Comparison of ENCODE assay signal across 1 cellular context in genomic region chr1:20446796-20447195, GRCh38.
A peak's percentile ranks its signal among the peaks of the same experiment; 100 is the strongest.
TF ChIP-seq lines count a peak whose summit lies in the region.

No MANE protein-coding gene starts in this region.

TF ChIP-seq in H1, 55 proteins besides CTCF, POLR2A, EP300 and RAD21:
- TF ChIP-seq KDM1A (IDR thresholded peaks at IDR 0.05; ENCODE audit: borderline replicate concordance, low read length) (0 out of 2 replicates have a peak, but pooled peaks have one; percentile 23), NANOG (IDR thresholded peaks at IDR 0.05; ENCODE audit: insufficient read depth, low read depth, low read length, poor library complexity, severe bottlenecking) (no peak), PHF8 (conservative IDR thresholded peaks at IDR 0.05; ENCODE audit: low read depth, low read length) (no peak)
